Comparison of ENCODE assay signal across 1 cellular context in genomic region chr6:6022841-6023240, GRCh38. TPM values are rescaled to one million over a fixed set of nuclear protein-coding genes. Genes with fewer than 3 reads are reported as not detected.
"Had no signal": no experiment of that assay in that cellular context is flagged by ENCODE, and none has a peak within 500 bp of the region (broad histone marks: within the 10 kb centered on the region; RNA-seq: fewer than 3 reads in every experiment).

No MANE protein-coding gene starts in this region.

RNA-seq across cellular contexts. Expression of gene NRN1, which starts 16.1 kb away (rescaled TPM):
- total RNA-seq: bronchial epithelial cell had no signal
